In the genomic region with DNA sequence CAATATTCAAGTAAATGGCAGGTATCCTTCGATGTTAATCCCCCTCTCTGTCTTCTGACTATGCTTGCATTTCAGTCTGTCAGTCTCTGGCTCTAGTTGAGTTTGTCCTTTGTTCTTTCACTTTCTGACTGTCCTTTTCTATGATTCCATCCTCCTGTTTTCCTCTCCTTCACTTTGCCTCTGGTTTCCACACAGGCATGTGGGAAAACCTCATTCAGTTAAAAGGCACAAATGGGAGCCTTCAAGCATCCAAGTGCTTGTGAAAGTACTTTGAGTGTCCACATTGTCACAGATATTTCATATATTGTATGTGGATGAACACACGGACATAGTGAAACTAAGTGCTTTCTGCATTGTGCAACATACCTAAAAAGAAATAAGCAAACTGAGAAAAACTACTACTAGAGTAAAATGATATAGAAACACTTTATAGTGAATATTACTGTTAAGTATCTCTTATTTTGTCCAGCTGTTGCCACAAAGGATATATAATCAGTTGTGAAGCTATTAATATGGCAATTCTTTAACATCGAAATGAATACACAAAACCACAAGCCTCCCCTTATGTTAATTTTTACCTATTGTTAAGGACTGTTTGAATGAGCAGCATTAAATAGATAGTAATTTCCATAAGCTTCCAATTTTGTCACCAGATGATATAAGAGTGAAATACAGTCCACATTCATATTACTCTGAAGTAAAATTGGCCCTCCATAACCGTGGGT, we compare ENCODE assay signal across 10 cellular contexts.
DNase-seq lines count a peak whose midpoint lies in the region; ATAC-seq and TF ChIP-seq lines count a peak whose summit lies in the region.
"Had no signal": no experiment of that assay in that cellular context is flagged by ENCODE, and none has a peak within 500 bp of the region (broad histone marks: within the 10 kb centered on the region; RNA-seq: fewer than 3 reads in every experiment).

No MANE protein-coding gene starts in this region.

- DNase-seq in cardiac muscle cell (ENCODE audit: low read depth in 1 of 2, low spot score in 1 of 2) (no peak), cardiac septum (ENCODE audit: low spot score) (no peak), upper lobe of right lung (no peak), kidney glomerular epithelial cell (lab: John Stamatoyannopoulos, UW) (no peak), COLO829 (ENCODE audit: low spot score) (no peak), NCI-H1417 (lab: John Stamatoyannopoulos, UW) (no peak)
- no peak for DNase-seq in activated naive CD4-positive, alpha-beta T cell treated with anti-CD3 and anti-CD28 coated beads, Interleukin-2, amount 50 U/mL, for 72 hours (ENCODE audit: low spot score in 2 of 2)
- DNase-seq: lower lobe of right lung; stimulated activated CD4-positive, alpha-beta T cell treated with anti-CD3 and anti-CD28 coated beads, Interleukin-2, amount 100 ng/mL, for 48 hours had no signal

- TF ChIP-seq CTCF in cardiac muscle cell (IDR thresholded peaks at IDR 0.05; ENCODE audit: low read depth, low read length) (no peak), upper lobe of right lung (IDR thresholded peaks at IDR 0.05) (no peak)

- H3K4me1 ChIP-seq in cardiac muscle cell (ENCODE audit: low read depth) (peaks cover 37% of the 10 kb centered on the region), upper lobe of right lung (peaks cover 27% of the 10 kb centered on the region)

- H3K27me3 ChIP-seq in cardiac muscle cell: no peaks in the 10 kb centered on the region
- no peaks in the 10 kb centered on the region for H3K27me3 ChIP-seq in upper lobe of right lung

- peaks cover 6 to 29% of the 10 kb centered on the region in 2 donors for H3K36me3 Mint-ChIP-seq in activated naive CD4-positive, alpha-beta T cell treated with anti-CD3 and anti-CD28 coated beads, Interleukin-2, amount 50 U/mL, for 72 hours

- peak overlapping the region in 1 of 2 donors; percentile 83 for H3K27ac Mint-ChIP-seq in activated naive CD4-positive, alpha-beta T cell treated with anti-CD3 and anti-CD28 coated beads, Interleukin-2, amount 50 U/mL, for 72 hours

- H3K9me3 ChIP-seq in cardiac muscle cell (ENCODE audit: low read depth) (no peaks in the 10 kb centered on the region), upper lobe of right lung (no peaks in the 10 kb centered on the region)
- H3K9me3 ChIP-seq: lower lobe of right lung had no signal

- H3K36me3 ChIP-seq in cardiac muscle cell (peaks cover 34% of the 10 kb centered on the region), upper lobe of right lung (peaks cover 50% of the 10 kb centered on the region)

- peak; percentile 39 for ATAC-seq in HG02938 (IDR thresholded peaks at IDR 0.05; ENCODE audit: unreplicated experiment)
- peak; percentile 23 to 38 for ATAC-seq in activated naive CD4-positive, alpha-beta T cell treated with anti-CD3 and anti-CD28 coated beads, Interleukin-2, amount 50 U/mL, for 72 hours
- ATAC-seq in upper lobe of right lung: no peak

- H3K4me3 ChIP-seq in cardiac muscle cell: no peak overlapping the region
- no peak overlapping the region for H3K4me3 ChIP-seq in upper lobe of right lung
- H3K4me3 ChIP-seq: lower lobe of right lung had no signal

- intact Hi-C loops in cardiac septum (cut with DNase I): loop anchor here (5.0 kb wide), 1 partner anchor 507 kb away; no protein-coding TSS in a partner anchor
- intact Hi-C loops in upper lobe of right lung (cut with DNase I): no loop called here

- H3K9me3 Mint-ChIP-seq in activated naive CD4-positive, alpha-beta T cell treated with anti-CD3 and anti-CD28 coated beads, Interleukin-2, amount 50 U/mL, for 72 hours: no peaks in the 10 kb centered on the region

- H3K27ac ChIP-seq in cardiac muscle cell (peak overlapping the region; percentile 8), upper lobe of right lung (peak overlapping the region; percentile 44)
- H3K27ac ChIP-seq: lower lobe of right lung had no signal
